Comparison of ENCODE assay signal across 19 cellular contexts in genomic region chr5:113163328-113163727, GRCh38.
DNase-seq lines count a peak whose midpoint lies in the region; ATAC-seq, FAIRE-seq and TF ChIP-seq lines count a peak whose summit lies in the region.
"Had no signal": no experiment of that assay in that cellular context is flagged by ENCODE, and none has a peak within 500 bp of the region (broad histone marks: within the 10 kb centered on the region; RNA-seq: fewer than 3 reads in every experiment).

No MANE protein-coding gene starts in this region.

- intact Hi-C loops in PC-9 (cut with micrococcal nuclease; ENCODE audit: unreplicated experiment): loop anchor here (5.0 kb wide), 1 partner anchor 686 kb away; no protein-coding TSS in a partner anchor
- intact Hi-C loops in colonic mucosa (cut with DNase I): no loop called here

- no peaks in the 10 kb centered on the region for H3K79me2 ChIP-seq in PC-9 (ENCODE audit: low read depth)

- no peaks in the 10 kb centered on the region for H3K9me2 ChIP-seq in PC-9 (ENCODE audit: insufficient read depth)

- H3K27me3 ChIP-seq in PC-9 (ENCODE audit: insufficient read depth, low read depth): no peaks in the 10 kb centered on the region
- no peaks in the 10 kb centered on the region for H3K27me3 ChIP-seq in mesenchymal stem cell (ENCODE audit: control insufficient read depth in 1 of 2, insufficient read depth in 1 of 2, low read length in 2 of 2)
- H3K27me3 ChIP-seq in colonic mucosa: no peaks in the 10 kb centered on the region
- H3K27me3 ChIP-seq: left lung, ovary had no signal

- no peak overlapping the region for H2BK12ac ChIP-seq in mesenchymal stem cell (ENCODE audit: low read length in 2 of 2)

- H3K4me1 ChIP-seq in PC-9 (replicated peaks; ENCODE audit: insufficient read depth) (peaks cover 27% of the 10 kb centered on the region), mesenchymal stem cell (ENCODE audit: control insufficient read depth, insufficient read depth, low read depth, low read length) (peaks cover 12% of the 10 kb centered on the region), colonic mucosa (no peaks in the 10 kb centered on the region)

- no TSS peak for BruUV-seq in PC-9 (replicated peaks; lab: Mats Ljungman, UMichigan)

- no peak overlapping the region for H2AK5ac ChIP-seq in mesenchymal stem cell (ENCODE audit: low read length, severe bottlenecking)

- H3K4me2 ChIP-seq in PC-9 (peak overlapping the region; percentile 33; the same call in 1 of the 2 replicates), mesenchymal stem cell (ENCODE audit: low read length, poor library complexity, severe bottlenecking) (no peak overlapping the region)

- H3K14ac ChIP-seq in mesenchymal stem cell (ENCODE audit: low read length in 2 of 2): no peak overlapping the region

- H3K4ac ChIP-seq in mesenchymal stem cell (ENCODE audit: low read depth in 1 of 2, low read length in 2 of 2): no peak overlapping the region

- no peaks in the 10 kb centered on the region for H4K20me1 ChIP-seq in PC-9 (ENCODE audit: insufficient read depth)

- H3K27ac ChIP-seq in PC-9 (peak overlapping the region; percentile 64), mesenchymal stem cell (ENCODE audit: low read length, poor library complexity, severe bottlenecking) (no peak overlapping the region), colonic mucosa (no peak overlapping the region)
- H3K27ac ChIP-seq: left lung had no signal

- H3F3A ChIP-seq in PC-9 (ENCODE audit: insufficient read depth, low read depth): peaks cover 12% of the 10 kb centered on the region; the same call in 1 of the 2 replicates

- no peak overlapping the region for H4K8ac ChIP-seq in mesenchymal stem cell (ENCODE audit: low read length)

- H3K4me3 ChIP-seq in PC-9 (no peak overlapping the region), epithelial cell of esophagus (ENCODE audit: low read length) (no peak overlapping the region), mesenchymal stem cell (ENCODE audit: insufficient read depth in 1 of 2, low read depth in 1 of 2, low read length in 2 of 2) (no peak overlapping the region), colonic mucosa (no peak overlapping the region)
- H3K4me3 ChIP-seq: left lung, ovary had no signal

- TF ChIP-seq POLR2A in H54 (IDR thresholded peaks at IDR 0.05; ENCODE audit: low read depth, low read length): no peak

- H3K36me3 ChIP-seq in PC-9 (ENCODE audit: low read depth) (no peaks in the 10 kb centered on the region), mesenchymal stem cell (ENCODE audit: control insufficient read depth in 1 of 2, insufficient read depth in 2 of 2, low read depth in 1 of 2, low read length in 2 of 2) (no peaks in the 10 kb centered on the region), colonic mucosa (no peaks in the 10 kb centered on the region)
- H3K36me3 ChIP-seq: left lung, ovary had no signal

- peaks cover 22% of the 10 kb centered on the region for H3K79me1 ChIP-seq in mesenchymal stem cell (replicated peaks; ENCODE audit: low read length, poor library complexity, severe bottlenecking)

- CTCF ChIA-PET in PC-9 (lab: Charles Lee): no interaction called here

- no peak overlapping the region for H3K23ac ChIP-seq in mesenchymal stem cell (ENCODE audit: low read length in 2 of 2)

- H2BK5ac ChIP-seq in mesenchymal stem cell (ENCODE audit: low read depth, low read length, poor library complexity, severe bottlenecking): no peak overlapping the region

- POLR2A ChIA-PET in PC-9 (lab: Charles Lee; ENCODE audit: unreplicated experiment): no interaction called here

- H2BK120ac ChIP-seq in mesenchymal stem cell (ENCODE audit: low read depth, low read length): no peak overlapping the region

- no CpG with 5 or more reads among the region's 2 CpGs for WGBS in mesenchymal stem cell

- no peak overlapping the region for H2BK15ac ChIP-seq in mesenchymal stem cell (ENCODE audit: low read depth, poor library complexity, severe bottlenecking)

- H4K91ac ChIP-seq in mesenchymal stem cell (ENCODE audit: low read length): no peak overlapping the region

- no peak for TF ChIP-seq CTCF in PC-9 (conservative IDR thresholded peaks at IDR 0.05)
- no peak for TF ChIP-seq CTCF in epithelial cell of esophagus (IDR thresholded peaks at IDR 0.05; ENCODE audit: insufficient read depth, low read depth, low read length, missing control alignments)
- no peak for TF ChIP-seq CTCF in colonic mucosa (IDR thresholded peaks at IDR 0.05)

- H3K9ac ChIP-seq in mesenchymal stem cell (ENCODE audit: low read length): no peak overlapping the region
- H3K9ac ChIP-seq in colonic mucosa (ENCODE audit: low read depth in 2 of 2, low read length in 2 of 2): no peak overlapping the region

- no peak overlapping the region for H3K18ac ChIP-seq in mesenchymal stem cell (ENCODE audit: low read depth in 1 of 2, low read length in 2 of 2)

- peak; percentile 39 for DNase-seq in H54 (ENCODE audit: insufficient read length, low spot score)
- DNase-seq in PC-9: peak in 1 of 2 experiments; percentile 56
- DNase-seq in epithelial cell of esophagus (ENCODE audit: low read depth): peak; percentile 63
- DNase-seq in mesenchymal stem cell: peak; percentile 52
- no peak for DNase-seq in colonic mucosa
- no peak for DNase-seq in H4 (ENCODE audit: low spot score)
- DNase-seq in Kasumi-1 (lab: John Stamatoyannopoulos, UW): no peak
- DNase-seq: activated CD4-positive, CD25-positive, alpha-beta regulatory T cell; amygdala; hippocampal formation; left lung; NCI-H1105 treated with DMSO at 0.1 percent for 48 hours; ovary; SHP77; stimulated activated CD4-positive, alpha-beta T cell treated with anti-CD3 and anti-CD28 coated beads, Interleukin-4, amount 100 ng/mL, for 24 hours; stimulated activated CD8-positive, alpha-beta memory T cell treated with anti-CD3 and anti-CD28 coated beads, Interleukin-4, amount 100 ng/mL, for 48 hours; T-helper 17 cell had no signal

- no peak overlapping the region for H2AFZ ChIP-seq in PC-9
- no peak overlapping the region for H2AFZ ChIP-seq in mesenchymal stem cell (ENCODE audit: low read depth, low read length)

- peak; percentile 11 for FAIRE-seq in H54 (lab: Jason Lieb, UNC)
- FAIRE-seq: colon had no signal

- ATAC-seq in HG02840 (IDR thresholded peaks at IDR 0.05; ENCODE audit: low FRiP score, unreplicated experiment): no peak
- ATAC-seq: T-helper 17 cell had no signal

- no peaks in the 10 kb centered on the region for H3K9me3 ChIP-seq in PC-9 (ENCODE audit: insufficient read depth, low read depth)
- H3K9me3 ChIP-seq in mesenchymal stem cell (ENCODE audit: control insufficient read depth, low read length): no peaks in the 10 kb centered on the region
- H3K9me3 ChIP-seq in colonic mucosa: no peaks in the 10 kb centered on the region
- H3K9me3 ChIP-seq: left lung, ovary had no signal

Comparison
In these comparisons a context has a peak if more than half of its experiments do, and no peak if none do; other contexts are left out.
1. DNase-seq: peak in H54 (single experiment), epithelial cell of esophagus (single experiment) and mesenchymal stem cell (single experiment); none in colonic mucosa (single experiment), H4 (single experiment) and Kasumi-1 (0 of 2).